18 cellular contexts compared by ENCODE assay signal in the genomic region with DNA sequence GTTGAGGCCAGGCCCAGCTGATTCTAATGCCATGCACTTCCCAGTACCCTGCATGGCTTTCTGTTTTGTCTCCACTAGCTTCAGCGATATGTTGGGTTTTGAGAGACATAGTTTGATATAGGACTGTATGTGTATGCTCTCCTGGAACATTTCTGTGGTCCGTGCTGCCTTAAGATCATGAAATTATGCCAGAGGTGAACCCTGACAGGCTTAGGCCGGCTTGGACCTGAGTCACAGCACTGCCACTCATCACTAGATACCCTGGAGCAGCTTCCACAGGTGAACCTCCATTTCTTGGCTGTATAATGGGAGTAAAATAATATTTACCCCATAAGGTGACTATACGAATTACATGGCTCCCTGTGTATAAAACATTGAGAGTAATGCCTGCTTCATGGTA. TPM values are rescaled to one million over a fixed set of nuclear protein-coding genes. Genes with fewer than 3 reads are reported as not detected.
A peak's percentile ranks its signal among the peaks of the same experiment; 100 is the strongest.
DNase-seq lines count a peak whose midpoint lies in the region; ATAC-seq and TF ChIP-seq lines count a peak whose summit lies in the region.
"Had no signal": no experiment of that assay in that cellular context is flagged by ENCODE, and none has a peak within 500 bp of the region (broad histone marks: within the 10 kb centered on the region; RNA-seq: fewer than 3 reads in every experiment).

No MANE protein-coding gene starts in this region.

- H4K8ac ChIP-seq in trophoblast cell (ENCODE audit: low read depth, low read length): no peak overlapping the region

- H3K4me1 ChIP-seq in breast epithelium: no peaks in the 10 kb centered on the region
- H3K4me1 ChIP-seq in RWPE2 (ENCODE audit: insufficient read depth, poor library complexity, severe bottlenecking): peaks cover 23% of the 10 kb centered on the region
- H3K4me1 ChIP-seq in esophagus muscularis mucosa: peaks cover 19 to 96% (median 85%) of the 10 kb centered on the region in 4 donors
- H3K4me1 ChIP-seq in trophoblast cell (ENCODE audit: control insufficient read depth in 1 of 2, insufficient read depth in 2 of 2, low read length in 2 of 2): no peaks in the 10 kb centered on the region
- H3K4me1 ChIP-seq in tibial nerve: peaks cover 0 to 21% (median 6%) of the 10 kb centered on the region in 4 donors

- no peak overlapping the region for H3K27ac ChIP-seq in breast epithelium
- H3K27ac ChIP-seq in RWPE2 (ENCODE audit: poor library complexity, severe bottlenecking): no peak overlapping the region
- peak overlapping the region; percentile 5 to 45 (median 37) for H3K27ac ChIP-seq in esophagus muscularis mucosa (replicated peaks in 1 of 4)
- H3K27ac ChIP-seq in trophoblast cell (ENCODE audit: low read depth, low read length): no peak overlapping the region
- no peak overlapping the region for H3K27ac ChIP-seq in tibial nerve
- H3K27ac ChIP-seq: 22Rv1 had no signal

- H2AK5ac ChIP-seq in trophoblast cell (ENCODE audit: low read length): no peak overlapping the region

- no peak overlapping the region for H2BK5ac ChIP-seq in trophoblast cell (ENCODE audit: low read depth, low read length, poor library complexity)

- no peaks in the 10 kb centered on the region for H3K79me2 ChIP-seq in trophoblast cell (ENCODE audit: control insufficient read depth, insufficient read depth, low read length, poor library complexity)

- intact Hi-C loops in MCF 10A (cut with micrococcal nuclease) (no loop called here), breast epithelium (cut with DNase I; ENCODE audit: low total_unique reads) (no loop called here), esophagus muscularis mucosa (cut with DNase I) (no loop called here), natural killer cell (cut with micrococcal nuclease) (no loop called here)

- H3K9me3 ChIP-seq in breast epithelium (no peaks in the 10 kb centered on the region), RWPE2 (ENCODE audit: severe bottlenecking) (no peaks in the 10 kb centered on the region), esophagus muscularis mucosa (peaks cover 0 to 5% (median 0%) of the 10 kb centered on the region in 4 donors), trophoblast cell (ENCODE audit: insufficient read depth, low read depth, low read length) (no peaks in the 10 kb centered on the region), tibial nerve (no peaks in the 10 kb centered on the region)

- no peak overlapping the region for H3K18ac ChIP-seq in trophoblast cell (ENCODE audit: low read length)

- POLR2A ChIA-PET in MCF 10A (lab: Yijun Ruan, JAX): interaction anchor here (14.2 to 16.6 kb wide), 2 partner anchors 32 to 66 kb away, joined by 248 to 373 read pairs; no protein-coding TSS in a partner anchor

- WGBS in esophagus muscularis mucosa: 85% methylated on average over 4 of the region's 4 CpGs
- no CpG with 5 or more reads among the region's 4 CpGs for WGBS in trophoblast cell (ENCODE audit: extremely low coverage, insufficient coverage, insufficient read length)
- whole genome bisulfite sequencing in tibial nerve, 2 donors: 95% methylated on average over 4 of the region's 4 CpGs

- ATAC-seq in RWPE2 (ENCODE audit: low read depth) (peak; percentile 31; the same call in 1 of the 3 replicates), HG03571 (IDR thresholded peaks at IDR 0.05; ENCODE audit: unreplicated experiment) (no peak), natural killer cell (no peak)
- ATAC-seq: CD8-positive, alpha-beta T cell; HepG2 had no signal

- peak; percentile 59 for DNase-seq in MCF 10A (ENCODE audit: unreplicated experiment)
- DNase-seq in breast epithelium (ENCODE audit: low spot score in 2 of 2): no peak
- no peak for DNase-seq in RWPE2 (ENCODE audit: low spot score)
- DNase-seq in esophagus muscularis mucosa (ENCODE audit: extremely low spot score): no peak
- DNase-seq in trophoblast cell: peak; percentile 39 to 41
- DNase-seq in natural killer cell: no peak
- no peak for DNase-seq in tibial nerve (ENCODE audit: low spot score in 2 of 2)
- DNase-seq: CD8-positive, alpha-beta T cell; COR-L47; DMS153; DMS79 treated with DMSO at 0.1 percent for 48 hours; GDM1; HCEC 1CT; HFFc6 had no signal

- TF ChIP-seq CTCF in MCF 10A (IDR thresholded peaks at IDR 0.05; ENCODE audit: unreplicated experiment) (no peak), breast epithelium (IDR thresholded peaks at IDR 0.05) (no peak), RWPE2 (IDR thresholded peaks at IDR 0.05; ENCODE audit: poor library complexity, severe bottlenecking) (no peak), esophagus muscularis mucosa (IDR thresholded peaks at IDR 0.05) (no peak), natural killer cell (IDR thresholded peaks at IDR 0.05) (no peak), tibial nerve (IDR thresholded peaks at IDR 0.05) (no peak)

- no peak overlapping the region for H3K14ac ChIP-seq in trophoblast cell (ENCODE audit: low read length)

- TF ChIP-seq POLR2A in breast epithelium (IDR thresholded peaks at IDR 0.05) (no peak), esophagus muscularis mucosa (IDR thresholded peaks at IDR 0.05; ENCODE audit: low read depth) (no peak), tibial nerve (IDR thresholded peaks at IDR 0.05) (no peak)

- H3K4me1 Mint-ChIP-seq in MCF 10A (ENCODE audit: insufficient read depth, unreplicated experiment): peaks cover 44% of the 10 kb centered on the region
- no peaks in the 10 kb centered on the region for H3K4me1 Mint-ChIP-seq in natural killer cell

- peak overlapping the region; percentile 35 for H3K27ac Mint-ChIP-seq in MCF 10A (ENCODE audit: low read depth, unreplicated experiment)
- H3K27ac Mint-ChIP-seq in natural killer cell: no peak overlapping the region
- H3K27ac Mint-ChIP-seq: CD8-positive, alpha-beta T cell; HFFc6 had no signal

- no peaks in the 10 kb centered on the region for H3K79me1 ChIP-seq in trophoblast cell (ENCODE audit: low read length)

- H3K23ac ChIP-seq in trophoblast cell (ENCODE audit: low read length): no peak overlapping the region

- H3K36me3 ChIP-seq in breast epithelium (no peaks in the 10 kb centered on the region), RWPE2 (ENCODE audit: low read depth) (peaks cover 3% of the 10 kb centered on the region; the same call in 1 of the 2 replicates), esophagus muscularis mucosa (no peaks in the 10 kb centered on the region), trophoblast cell (ENCODE audit: control insufficient read depth in 1 of 2, insufficient read depth in 2 of 2, low read length in 2 of 2) (no peaks in the 10 kb centered on the region), tibial nerve (no peaks in the 10 kb centered on the region)

- no peak overlapping the region for H4K91ac ChIP-seq in trophoblast cell (ENCODE audit: low read depth, low read length)

- no peak overlapping the region for H3K4ac ChIP-seq in trophoblast cell (ENCODE audit: low read depth, low read length)

- H3K9me3 Mint-ChIP-seq in MCF 10A (ENCODE audit: unreplicated experiment) (no peaks in the 10 kb centered on the region), natural killer cell (no peaks in the 10 kb centered on the region)
- H3K9me3 Mint-ChIP-seq: CD14-positive monocyte; CD8-positive, alpha-beta T cell; HFFc6 had no signal

- H3K36me3 Mint-ChIP-seq in MCF 10A (ENCODE audit: insufficient read depth, unreplicated experiment) (no peaks in the 10 kb centered on the region), natural killer cell (no peaks in the 10 kb centered on the region)
- H3K36me3 Mint-ChIP-seq: CD8-positive, alpha-beta T cell had no signal

- H3K4me3 ChIP-seq in breast epithelium (no peak overlapping the region), RWPE2 (ENCODE audit: severe bottlenecking) (no peak overlapping the region), esophagus muscularis mucosa (no peak overlapping the region), trophoblast cell (ENCODE audit: low read depth, low read length) (no peak overlapping the region), tibial nerve (no peak overlapping the region)

- H2BK120ac ChIP-seq in trophoblast cell (ENCODE audit: insufficient read depth, low read length, poor library complexity): no peak overlapping the region

- H3K9ac ChIP-seq in trophoblast cell (ENCODE audit: low read length): no peak overlapping the region

- BruUV-seq in MCF 10A (replicated peaks; lab: Mats Ljungman, UMichigan): no TSS peak

- no peak overlapping the region for H2AFZ ChIP-seq in trophoblast cell (ENCODE audit: insufficient read depth, low read length, poor library complexity)

- H3K4me3 Mint-ChIP-seq in MCF 10A (ENCODE audit: unreplicated experiment) (no peak overlapping the region), natural killer cell (no peak overlapping the region)
- H3K4me3 Mint-ChIP-seq: CD14-positive monocyte; CD8-positive, alpha-beta T cell; HFFc6 had no signal

- no peak overlapping the region for H3K4me2 ChIP-seq in trophoblast cell (ENCODE audit: low read length)

- CTCF ChIA-PET in MCF 10A (lab: Yijun Ruan, JAX): interaction anchor here (0.6 to 1.6 kb wide), 6 partner anchors 52 to 94 kb away, joined by 3 to 7 read pairs (median 3); no protein-coding TSS in a partner anchor

- H2BK12ac ChIP-seq in trophoblast cell (ENCODE audit: low read length): no peak overlapping the region

- TF ChIP-seq EP300 in esophagus muscularis mucosa (IDR thresholded peaks at IDR 0.05): no peak
- no peak for TF ChIP-seq EP300 in tibial nerve (IDR thresholded peaks at IDR 0.05)

- no peak overlapping the region for H4K12ac ChIP-seq in trophoblast cell (ENCODE audit: low read depth, low read length)

- no peaks in the 10 kb centered on the region for H3K27me3 ChIP-seq in breast epithelium
- no peaks in the 10 kb centered on the region for H3K27me3 ChIP-seq in RWPE2 (ENCODE audit: insufficient read depth, poor library complexity, severe bottlenecking)
- H3K27me3 ChIP-seq in esophagus muscularis mucosa: no peaks in the 10 kb centered on the region
- H3K27me3 ChIP-seq in trophoblast cell (ENCODE audit: insufficient read depth, low read length): no peaks in the 10 kb centered on the region
- H3K27me3 ChIP-seq in tibial nerve: no peaks in the 10 kb centered on the region

- H3K27me3 Mint-ChIP-seq in MCF 10A (ENCODE audit: insufficient read depth, unreplicated experiment) (no peaks in the 10 kb centered on the region), natural killer cell (ENCODE audit: low read depth in 2 of 2) (peaks cover 6 to 19% of the 10 kb centered on the region in 2 donors)

RNA-seq across cellular contexts. Expression of a gene that starts 6.4 kb away (rescaled TPM):
- total RNA-seq in MCF 10A (2022): 77.8 and 85.3 TPM in 2 replicates
- 10 to 100 TPM; 47.2 to 76.7 (median 56.3) TPM for total RNA-seq in breast epithelium
- total RNA-seq in esophagus muscularis mucosa: 100 to 1,000 TPM; 278 to 487 (median 347) TPM
- polyA plus RNA-seq in trophoblast cell (2013): 2.5 and 3.0 TPM in 2 replicates
- under 1 TPM; 0.16 to 0.98 (median 0.54) TPM for total RNA-seq in natural killer cell
- 100 to 1,000 TPM in 2 of 4 donors, 10 to 100 TPM in 2; 76.6 to 179 (median 127) TPM for total RNA-seq in tibial nerve
- total RNA-seq: CD8-positive, alpha-beta T cell had no signal

Comparison
In these comparisons a context has a peak if more than half of its experiments do, and no peak if none do; other contexts are left out.
1. DNase-seq: peak in MCF 10A (single experiment) and trophoblast cell (2 of 2); none in breast epithelium (0 of 2), RWPE2 (single experiment), esophagus muscularis mucosa (single experiment), natural killer cell (single experiment) and tibial nerve (0 of 2).
2. H3K27ac ChIP-seq: peak in esophagus muscularis mucosa (4 of 4); none in breast epithelium (0 of 2), RWPE2 (single experiment), trophoblast cell (single experiment) and tibial nerve (0 of 4).
3. RNA of a gene that starts 6.4 kb away (total RNA-seq): 278 to 487 TPM in esophagus muscularis mucosa, 76.6 to 179 TPM in tibial nerve, 77.8 to 85.3 TPM in MCF 10A and 47.2 to 76.7 TPM in breast epithelium; 0.16 to 0.98 TPM in natural killer cell; every median in the first group is over 10 times any median in the second.